ENCODE assay signal across 1 cellular context in genomic region chr14:73452341-73453191, GRCh38.
A peak's percentile ranks its signal among the peaks of the same experiment; 100 is the strongest.
TF ChIP-seq lines count a peak whose summit lies in the region.

No MANE protein-coding gene starts in this region.

TF ChIP-seq in GM12878, 131 proteins besides CTCF, POLR2A, EP300 and RAD21 (continues in another document):
- no peak for TF ChIP-seq ZNF687 (IDR thresholded peaks at IDR 0.05)
- no peak for TF ChIP-seq KLF5 (IDR thresholded peaks at IDR 0.05; ENCODE audit: partially characterized antibody)
- no peak for TF ChIP-seq HCFC1 (IDR thresholded peaks at IDR 0.05; ENCODE audit: low read length)
- no peak for TF ChIP-seq SRF (IDR thresholded peaks at IDR 0.05; ENCODE audit: low read depth in 2 of 2, low read length in 2 of 2)
- no peak for TF ChIP-seq FOXM1 (IDR thresholded peaks at IDR 0.05; ENCODE audit: low read depth, low read length)
- no peak for TF ChIP-seq BCL11A (IDR thresholded peaks at IDR 0.05; ENCODE audit: low read depth, low read length)
- TF ChIP-seq JUNB (IDR thresholded peaks at IDR 0.05) = peak; percentile 44; the same call in 1 of the 2 replicates
- no peak for TF ChIP-seq PAX8 (IDR thresholded peaks at IDR 0.05)
- TF ChIP-seq ELK1 (IDR thresholded peaks at IDR 0.05; ENCODE audit: low read depth, low read length) = no peak
- TF ChIP-seq HDAC2 (IDR thresholded peaks at IDR 0.05) = no peak
- no peak for TF ChIP-seq POLR2AphosphoS5 (IDR thresholded peaks at IDR 0.05; ENCODE audit: low read length)
- TF ChIP-seq ZNF622 (IDR thresholded peaks at IDR 0.05) = no peak
- TF ChIP-seq ATF2 (IDR thresholded peaks at IDR 0.05; ENCODE audit: low read length) = no peak
- no peak for TF ChIP-seq ZNF384 (IDR thresholded peaks at IDR 0.05; ENCODE audit: borderline replicate concordance, low read depth, low read length)
- no peak for TF ChIP-seq NFYA (IDR thresholded peaks at IDR 0.05; ENCODE audit: borderline replicate concordance, low read depth, low read length)
- no peak for TF ChIP-seq EZH2 (IDR thresholded peaks at IDR 0.05; ENCODE audit: borderline replicate concordance, control insufficient read depth, low read depth, low read length)
- no peak for TF ChIP-seq E2F8 (IDR thresholded peaks at IDR 0.05; ENCODE audit: low read depth, partially characterized antibody)
- no peak for TF ChIP-seq MYC (IDR thresholded peaks at IDR 0.05; ENCODE audit: insufficient read depth, insufficient read length, insufficient replicate concordance, low read length, severe bottlenecking)
- no peak for TF ChIP-seq RFX5 (IDR thresholded peaks at IDR 0.05; ENCODE audit: low read depth, low read length)
- TF ChIP-seq ETV6 (conservative IDR thresholded peaks at IDR 0.05 in 1 of 2, IDR thresholded peaks at IDR 0.05 in 1 of 2; ENCODE audit: borderline replicate concordance in 1 of 2, low read depth in 1 of 2) = no peak
- no peak for TF ChIP-seq ZNF217 (IDR thresholded peaks at IDR 0.05)
- no peak for TF ChIP-seq SREBF1 (IDR thresholded peaks at IDR 0.05; ENCODE audit: low read length)
- no peak for TF ChIP-seq ZBTB33 (IDR thresholded peaks at IDR 0.05)
- TF ChIP-seq CBX3 (IDR thresholded peaks at IDR 0.05; ENCODE audit: borderline replicate concordance, low read depth) = no peak
- TF ChIP-seq FOXK2 (IDR thresholded peaks at IDR 0.05) = no peak
- 0 out of 2 replicates have a peak, but pooled peaks have one; percentile 16 for TF ChIP-seq CREM (IDR thresholded peaks at IDR 0.05; ENCODE audit: low read depth)
- no peak for TF ChIP-seq HDGF (IDR thresholded peaks at IDR 0.05)
- TF ChIP-seq TBL1XR1 (IDR thresholded peaks at IDR 0.05; ENCODE audit: low read depth, low read length) = no peak
- no peak for TF ChIP-seq TCF3 (IDR thresholded peaks at IDR 0.05; ENCODE audit: borderline replicate concordance, insufficient read depth, low read depth, low read length)
- TF ChIP-seq BCL3 (IDR thresholded peaks at IDR 0.05; ENCODE audit: borderline replicate concordance, insufficient read depth, low read depth, low read length, poor library complexity, severe bottlenecking) = no peak
- TF ChIP-seq DPF2 (IDR thresholded peaks at IDR 0.05) = no peak
- TF ChIP-seq MTA3 (IDR thresholded peaks at IDR 0.05; ENCODE audit: borderline replicate concordance, low read length) = no peak
- no peak for TF ChIP-seq ZBTB11 (CRISPR knock-in tag; IDR thresholded peaks at IDR 0.05)
- no peak for TF ChIP-seq POU2F2 (IDR thresholded peaks at IDR 0.05; ENCODE audit: borderline replicate concordance, low read depth, low read length)
- no peak for TF ChIP-seq IRF5 (IDR thresholded peaks at IDR 0.05; ENCODE audit: borderline replicate concordance)
- TF ChIP-seq NR2C1 (IDR thresholded peaks at IDR 0.05) = no peak
- TF ChIP-seq KAT2A (conservative IDR thresholded peaks at IDR 0.05; ENCODE audit: control insufficient read depth, low read depth, low read length) = no peak
